In genomic region chr2:65033178-65033577, GRCh38 we compare ENCODE assay signal across 1 cellular context.
TF ChIP-seq lines count a peak whose summit lies in the region.

No MANE protein-coding gene starts in this region.

TF ChIP-seq in K562, 482 proteins besides CTCF, POLR2A, EP300 and RAD21 (continues in another document):
- TF ChIP-seq ZNF407 (IDR thresholded peaks at IDR 0.05; ENCODE audit: low read depth) (no peak), IFI16 (CRISPR knock-in tag; IDR thresholded peaks at IDR 0.05) (no peak), UBTF (IDR thresholded peaks at IDR 0.05; ENCODE audit: borderline replicate concordance in 1 of 2, low read depth in 2 of 2, low read length in 2 of 2) (no peak), ZNF384 (IDR thresholded peaks at IDR 0.05; ENCODE audit: low read depth, low read length) (peak; percentile 41; the same call in 1 of the 2 replicates), PBX2 (CRISPR knock-in tag; IDR thresholded peaks at IDR 0.05; ENCODE audit: low read depth) (no peak), PBX2 (tag; conservative IDR thresholded peaks at IDR 0.05; ENCODE audit: low read depth) (0 out of 2 replicates have a peak, but pooled peaks have one; percentile 18), HMBOX1 (IDR thresholded peaks at IDR 0.05) (no peak), MAZ (CRISPR knock-in tag; conservative IDR thresholded peaks at IDR 0.05 in 1 of 2, IDR thresholded peaks at IDR 0.05 in 1 of 2) (peak in 1 of 2 experiments; percentile 53; a peak in 2 of 4 replicates), ZNF282 (CRISPR knock-in tag; IDR thresholded peaks at IDR 0.05) (no peak), ZNF311 (CRISPR knock-in tag; IDR thresholded peaks at IDR 0.05) (no peak), TEAD4 (IDR thresholded peaks at IDR 0.05; ENCODE audit: low read length) (no peak), TEAD4 (CRISPR knock-in tag; IDR thresholded peaks at IDR 0.05; ENCODE audit: borderline replicate concordance) (no peak), NFIC (IDR thresholded peaks at IDR 0.05) (peak; percentile 61), SMC3 (conservative IDR thresholded peaks at IDR 0.05; ENCODE audit: insufficient read depth, low read depth, low read length) (peak; percentile 36; the same call in 1 of the 2 replicates), E2F4 (CRISPR knock-in tag; IDR thresholded peaks at IDR 0.05; ENCODE audit: low read depth) (no peak), ZNF347 (CRISPR knock-in tag; IDR thresholded peaks at IDR 0.05; ENCODE audit: low read depth) (no peak), XRCC5 (IDR thresholded peaks at IDR 0.05; ENCODE audit: low read depth, low read length) (no peak), LARP7 (IDR thresholded peaks at IDR 0.05) (no peak), CC2D1A (IDR thresholded peaks at IDR 0.05) (0 out of 2 replicates have a peak, but pooled peaks have one; percentile 24), ZBTB2 (IDR thresholded peaks at IDR 0.05) (no peak), ESRRA (IDR thresholded peaks at IDR 0.05; ENCODE audit: borderline replicate concordance, low read depth) (no peak), POLR2G (IDR thresholded peaks at IDR 0.05; ENCODE audit: low read depth, low read length) (no peak), VEZF1 (CRISPR knock-in tag; IDR thresholded peaks at IDR 0.05) (no peak), ZNF75A (CRISPR knock-in tag; IDR thresholded peaks at IDR 0.05) (no peak), DNMT1 (IDR thresholded peaks at IDR 0.05) (no peak), EWSR1 (IDR thresholded peaks at IDR 0.05; ENCODE audit: borderline replicate concordance, low read depth, partially characterized antibody) (no peak), MYNN (IDR thresholded peaks at IDR 0.05) (no peak), MYNN (CRISPR knock-in tag; IDR thresholded peaks at IDR 0.05) (no peak), ZNF280A (IDR thresholded peaks at IDR 0.05; ENCODE audit: low read depth, partially characterized antibody) (no peak), ATF1 (CRISPR knock-in tag; IDR thresholded peaks at IDR 0.05) (no peak), ATF1 (tag; IDR thresholded peaks at IDR 0.05) (no peak), CREB3L1 (IDR thresholded peaks at IDR 0.05; ENCODE audit: borderline replicate concordance, low read depth) (no peak), SMAD1 (IDR thresholded peaks at IDR 0.05; ENCODE audit: low read depth, low read length, partially characterized antibody) (no peak), ARID3A (IDR thresholded peaks at IDR 0.05; ENCODE audit: borderline replicate concordance, low read depth, low read length) (no peak), NFXL1 (CRISPR knock-in tag; IDR thresholded peaks at IDR 0.05) (no peak)
